In the genomic region with DNA sequence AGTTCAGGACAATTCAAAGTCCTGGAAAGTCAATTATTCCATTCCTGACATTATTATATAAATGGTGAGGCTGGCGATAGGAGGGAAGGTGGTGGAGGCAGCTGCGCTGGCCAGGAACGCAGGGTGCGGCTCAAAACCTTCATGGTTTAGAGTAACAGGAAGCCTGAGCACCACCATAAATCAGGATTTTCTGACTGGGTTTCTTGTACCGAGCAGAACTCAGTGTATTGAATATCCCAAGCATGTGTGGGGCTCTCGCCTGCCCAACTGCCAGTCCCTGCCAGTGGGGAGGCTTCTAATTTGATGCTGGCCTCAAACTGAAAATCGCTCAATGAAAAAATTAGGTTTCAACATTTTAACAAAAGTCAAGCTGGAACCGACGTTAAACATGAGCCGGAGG, we compare ENCODE assay signal across 25 cellular contexts.
"Had no signal": no experiment of that assay in that cellular context is flagged by ENCODE, and none has a peak within 500 bp of the region (broad histone marks: within the 10 kb centered on the region; RNA-seq: fewer than 3 reads in every experiment).

No MANE protein-coding gene starts in this region.

- H3K9me3 Mint-ChIP-seq: activated B cell treated with CpG ODN at 0.5 μM for 24 hours; activated CD8-positive, alpha-beta T cell treated with anti-CD3 and anti-CD28 coated beads for 36 hours; activated naive CD4-positive, alpha-beta T cell treated with anti-CD3 and anti-CD28 coated beads, Interleukin-2, amount 50 U/mL, for 72 hours; activated T-cell treated with anti-CD3 and anti-CD28 coated beads, Interleukin-2, amount 50 U/mL, for 4 hours; activated T-helper 2 cell treated with anti-CD3 and anti-CD28 coated beads, Interferon-gamma antibody, Interleukin-2, Interleukin-4, amounts not matched to agents 10 μg/mL and 5 μg/mL and 100 μg/mL, durations not matched to agents 14 hours and 24 hours and 36 hours; dendritic cell treated with granulocyte-macrophage colony-stimulating factor and Interleukin-4, amounts not matched to agents 40 ng/mL and 50 ng/mL, for 4 days; stimulated activated naive CD8-positive, alpha-beta T cell treated with anti-CD3 and anti-CD28 coated beads, Interleukin-15, Interleukin-2, amounts not matched to agents 100 ng/mL and 50 ng/mL, for 24 hours; T-helper 2 cell treated with Interferon-gamma antibody and Interleukin-4, amounts not matched to agents 5 μg/mL and 100 μg/mL, for 36 hours; type B pancreatic cell had no signal

- H3K36me3 Mint-ChIP-seq: activated naive CD4-positive, alpha-beta T cell treated with anti-CD3 and anti-CD28 coated beads, Interleukin-2, amount 50 U/mL, for 72 hours; naive thymus-derived CD8-positive, alpha-beta T cell; neural progenitor cell; type B pancreatic cell had no signal

- H3K4me3 Mint-ChIP-seq: activated B cell treated with CpG ODN at 0.5 μM for 24 hours; activated CD8-positive, alpha-beta T cell treated with anti-CD3 and anti-CD28 coated beads for 36 hours; activated T-cell treated with anti-CD3 and anti-CD28 coated beads, Interleukin-2, amount 50 U/mL, for 4 hours; dendritic cell treated with granulocyte-macrophage colony-stimulating factor and Interleukin-4, amounts not matched to agents 40 ng/mL and 50 ng/mL, for 4 days; endodermal cell; naive thymus-derived CD8-positive, alpha-beta T cell; neural progenitor cell; stimulated activated naive CD8-positive, alpha-beta T cell treated with anti-CD3 and anti-CD28 coated beads, Interleukin-15, Interleukin-2, amounts not matched to agents 100 ng/mL and 50 ng/mL, for 24 hours; T-helper 2 cell treated with Interferon-gamma antibody and Interleukin-4, amounts not matched to agents 5 μg/mL and 100 μg/mL, for 36 hours; type B pancreatic cell had no signal

- H3K4me1 ChIP-seq: breast epithelium, right atrium auricular region, uterus had no signal

- FAIRE-seq: islet of Langerhans had no signal

- ATAC-seq: activated naive CD4-positive, alpha-beta T cell treated with anti-CD3 and anti-CD28 coated beads, Interleukin-2, amount 50 U/mL, for 72 hours; activated T-cell treated with anti-CD3 and anti-CD28 coated beads, Interleukin-2, amount 50 U/mL, for 4 hours; naive thymus-derived CD8-positive, alpha-beta T cell had no signal

- H3K27ac ChIP-seq: breast epithelium, esophagus muscularis mucosa, neural progenitor cell, right atrium auricular region, thoracic aorta, uterus had no signal

- H3K27ac Mint-ChIP-seq: activated B cell treated with CpG ODN at 0.5 μM for 24 hours; activated CD8-positive, alpha-beta T cell treated with anti-CD3 and anti-CD28 coated beads for 36 hours; activated naive CD4-positive, alpha-beta T cell treated with anti-CD3 and anti-CD28 coated beads, Interleukin-2, amount 50 U/mL, for 72 hours; activated T-helper 2 cell treated with anti-CD3 and anti-CD28 coated beads, Interferon-gamma antibody, Interleukin-2, Interleukin-4, amounts not matched to agents 10 μg/mL and 5 μg/mL and 100 μg/mL, durations not matched to agents 14 hours and 24 hours and 36 hours; dendritic cell treated with granulocyte-macrophage colony-stimulating factor and Interleukin-4, amounts not matched to agents 40 ng/mL and 50 ng/mL, for 4 days; endodermal cell; naive thymus-derived CD8-positive, alpha-beta T cell; neural progenitor cell; stimulated activated naive CD8-positive, alpha-beta T cell treated with anti-CD3 and anti-CD28 coated beads, Interleukin-15, Interleukin-2, amounts not matched to agents 100 ng/mL and 50 ng/mL, for 24 hours; T-helper 2 cell treated with Interferon-gamma antibody and Interleukin-4, amounts not matched to agents 5 μg/mL and 100 μg/mL, for 36 hours; type B pancreatic cell had no signal

- H2AFZ ChIP-seq: neural progenitor cell had no signal

- H3K27me3 ChIP-seq: neural progenitor cell, right atrium auricular region, uterus had no signal

- H3K36me3 ChIP-seq: breast epithelium, esophagus muscularis mucosa, neural progenitor cell, right atrium auricular region, thoracic aorta, uterus had no signal

- H3K4me3 ChIP-seq: breast epithelium, esophagus muscularis mucosa, neural progenitor cell, right atrium auricular region, thoracic aorta, uterus had no signal

- H3K4me2 ChIP-seq: neural progenitor cell had no signal

- H3K4me1 Mint-ChIP-seq: activated B cell treated with CpG ODN at 0.5 μM for 24 hours; endodermal cell; naive thymus-derived CD8-positive, alpha-beta T cell had no signal

- H3K9ac ChIP-seq: neural progenitor cell had no signal

- H3K9me3 ChIP-seq: breast epithelium, esophagus muscularis mucosa, right atrium auricular region, thoracic aorta, uterus had no signal

- DNase-seq: activated B cell treated with CpG ODN at 0.5 μM for 24 hours; activated CD4-positive, alpha-beta T cell treated with anti-CD3 and anti-CD28 coated beads, Interleukin-2, amount 50 U/mL, for 1 hour; activated naive CD4-positive, alpha-beta T cell; activated T-cell treated with anti-CD3 and anti-CD28 coated beads, Interleukin-2, amount 50 U/mL, for 4 hours; central memory CD4-positive, alpha-beta T cell; endodermal cell; midbrain; naive thymus-derived CD8-positive, alpha-beta T cell; stimulated activated CD4-positive, alpha-beta T cell treated with anti-CD3 and anti-CD28 coated beads, Interleukin-12 subunit alpha, Interleukin-12 subunit beta, amount 100 ng/mL, for 4 hours; stimulated activated CD4-positive, alpha-beta T cell treated with anti-CD3 and anti-CD28 coated beads, Interleukin-4, amount 100 ng/mL, for 1 hour; T-helper 1 cell; uterus had no signal
